ENCODE assay signal across 9 cellular contexts in the genomic region with DNA sequence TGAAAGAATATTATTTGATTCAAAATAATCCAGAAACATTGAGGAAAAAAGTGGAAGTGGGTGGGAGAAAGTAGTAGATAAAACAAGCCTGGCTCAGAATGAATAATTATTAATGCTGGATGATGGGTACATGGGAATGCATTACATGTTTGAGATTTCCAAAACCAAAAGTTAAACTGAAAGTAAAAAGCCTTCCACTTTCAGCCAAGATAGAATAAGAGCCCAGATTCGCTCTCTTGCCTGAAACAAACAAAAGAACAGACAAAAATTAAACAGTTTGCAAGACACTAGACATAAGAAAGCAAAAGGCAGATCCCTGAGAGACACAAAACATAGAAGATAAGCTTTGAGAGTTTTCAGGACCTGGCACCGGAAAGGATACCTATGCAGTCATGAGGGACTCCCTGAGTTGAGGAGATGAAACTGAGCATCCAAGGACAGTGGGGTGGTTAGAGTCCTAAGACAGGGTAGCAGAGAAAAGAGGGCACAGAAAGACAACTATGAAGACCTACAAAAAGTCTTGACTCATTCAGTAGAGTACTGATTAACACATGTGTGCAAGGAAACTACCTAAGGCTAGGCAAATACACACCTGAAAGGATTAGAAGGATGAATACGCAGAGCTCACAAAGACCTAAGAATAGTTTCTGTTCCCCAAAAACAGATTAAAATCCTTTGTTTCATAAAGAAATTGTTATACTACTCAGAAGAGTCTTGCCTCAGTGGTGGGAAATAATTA. TPM values are rescaled to one million over a fixed set of nuclear protein-coding genes. Genes with fewer than 3 reads are reported as not detected.
A peak's percentile ranks its signal among the peaks of the same experiment; 100 is the strongest.
DNase-seq lines count a peak whose midpoint lies in the region; ATAC-seq and TF ChIP-seq lines count a peak whose summit lies in the region.
"Had no signal": no experiment of that assay in that cellular context is flagged by ENCODE, and none has a peak within 500 bp of the region (broad histone marks: within the 10 kb centered on the region; RNA-seq: fewer than 3 reads in every experiment).

No MANE protein-coding gene starts in this region.

- H3K27me3 ChIP-seq in aorta (ENCODE audit: control insufficient read depth in 1 of 2, insufficient read depth in 2 of 2, low read length in 1 of 2), result no peaks in the 10 kb centered on the region

- ATAC-seq in natural killer cell treated with Interleukin-12 subunit alpha and Interleukin-12 subunit beta and Interleukin-15 and Interleukin-18, amount 100 ng/mL, for 72 hours, result no peak
- ATAC-seq in natural killer cell (no peak), HG03025 (IDR thresholded peaks at IDR 0.05; ENCODE audit: low FRiP score, unreplicated experiment) (peak; percentile 83), aorta (ENCODE audit: low FRiP score) (peak; percentile 59)

- TF ChIP-seq CTCF in natural killer cell (IDR thresholded peaks at IDR 0.05) (no peak), coronary artery (IDR thresholded peaks at IDR 0.05) (no peak)

- H3K4me1 ChIP-seq in aorta (ENCODE audit: control insufficient read depth in 1 of 2, insufficient read depth in 2 of 2, low read length in 2 of 2), result no peaks in the 10 kb centered on the region

- no peaks in the 10 kb centered on the region for H3K9me3 Mint-ChIP-seq in natural killer cell treated with Interleukin-12 subunit alpha and Interleukin-12 subunit beta and Interleukin-15 and Interleukin-18, amount 100 ng/mL, for 72 hours
- no peaks in the 10 kb centered on the region for H3K9me3 Mint-ChIP-seq in natural killer cell

- H3K27ac ChIP-seq in coronary artery (peak overlapping the region in 1 of 2 donors; percentile 33), aorta (ENCODE audit: low read depth in 1 of 2, low read length in 2 of 2) (no peak overlapping the region)

- H3K27ac Mint-ChIP-seq in natural killer cell treated with Interleukin-12 subunit alpha and Interleukin-12 subunit beta and Interleukin-15 and Interleukin-18, amount 100 ng/mL, for 72 hours, result peak overlapping the region in 1 of 2 donors; percentile 41
- H3K27ac Mint-ChIP-seq in natural killer cell, result peak overlapping the region in 1 of 2 donors; percentile 15

- peak overlapping the region; percentile 2 for H3K4me3 Mint-ChIP-seq in natural killer cell treated with Interleukin-12 subunit alpha and Interleukin-12 subunit beta and Interleukin-15 and Interleukin-18, amount 100 ng/mL, for 72 hours
- H3K4me3 Mint-ChIP-seq in natural killer cell, result no peak overlapping the region

- peaks cover 9 to 11% of the 10 kb centered on the region in 2 donors for H3K4me1 Mint-ChIP-seq in natural killer cell treated with Interleukin-12 subunit alpha and Interleukin-12 subunit beta and Interleukin-15 and Interleukin-18, amount 100 ng/mL, for 72 hours (ENCODE audit: low read depth in 2 of 2)
- peaks cover 6 to 11% of the 10 kb centered on the region in 2 donors for H3K4me1 Mint-ChIP-seq in natural killer cell

- H3K4me3 ChIP-seq in coronary artery, result peak overlapping the region; percentile 36
- H3K4me3 ChIP-seq in aorta (ENCODE audit: low read length in 2 of 2), result peak overlapping the region; percentile 31 to 33

- H3K36me3 Mint-ChIP-seq in natural killer cell treated with Interleukin-12 subunit alpha and Interleukin-12 subunit beta and Interleukin-15 and Interleukin-18, amount 100 ng/mL, for 72 hours, result peaks cover 7% of the 10 kb centered on the region
- H3K36me3 Mint-ChIP-seq in natural killer cell, result peaks cover 10% of the 10 kb centered on the region

- DNase-seq in natural killer cell treated with Interleukin-12 subunit alpha and Interleukin-12 subunit beta and Interleukin-15 and Interleukin-18, amount 100 ng/mL, for 72 hours (ENCODE audit: low spot score), result no peak
- DNase-seq in natural killer cell (no peak), coronary artery (ENCODE audit: low spot score) (no peak), aorta (no peak), NCI-H1436 (lab: John Stamatoyannopoulos, UW) (no peak), NCI-H748 treated with DMSO at 0.1 percent for 48 hours (lab: John Stamatoyannopoulos, UW) (no peak)
- no peak for DNase-seq in stimulated activated CD4-positive, alpha-beta T cell treated with anti-CD3 and anti-CD28 coated beads, Interleukin-1b, Interleukin-23, amount 100 ng/mL, for 48 hours
- DNase-seq: left cardiac atrium had no signal

- intact Hi-C loops in natural killer cell (cut with micrococcal nuclease) (no loop called here), aorta (cut with DNase I) (no loop called here)

- no peaks in the 10 kb centered on the region for H3K36me3 ChIP-seq in aorta (ENCODE audit: control insufficient read depth in 1 of 2, insufficient read depth in 2 of 2, low read length in 1 of 2)

- H3K9me3 ChIP-seq in aorta (ENCODE audit: control insufficient read depth, low read length), result no peaks in the 10 kb centered on the region

- 41 to 48% methylated on average over 3 of the region's 3 CpGs for WGBS in aorta, 2 donors

- H3K27me3 Mint-ChIP-seq in natural killer cell treated with Interleukin-12 subunit alpha and Interleukin-12 subunit beta and Interleukin-15 and Interleukin-18, amount 100 ng/mL, for 72 hours, result no peaks in the 10 kb centered on the region
- H3K27me3 Mint-ChIP-seq in natural killer cell (ENCODE audit: low read depth in 2 of 2), result no peaks in the 10 kb centered on the region

RNA-seq across cellular contexts. Expression of a gene that starts 54.1 kb away (rescaled TPM):
- total RNA-seq in natural killer cell treated with Interleukin-12 subunit alpha and Interleukin-12 subunit beta and Interleukin-15 and Interleukin-18, amount 100 ng/mL, for 72 hours, result 10 to 100 TPM; 17.6 to 37.8 TPM
- 10 to 100 TPM; 13.3 to 19.3 (median 15.2) TPM for total RNA-seq in natural killer cell
- 10 to 100 TPM; 16.5 to 17.1 TPM for total RNA-seq in aorta
- 1 to 10 TPM; 3.9 to 5.6 TPM for polyA plus RNA-seq in aorta

Comparison
In these comparisons a context has a peak if more than half of its experiments do, and no peak if none do; other contexts are left out.
1. ATAC-seq: peak in HG03025 (single experiment) and aorta (single experiment); none in natural killer cell treated with Interleukin-12 subunit alpha and Interleukin-12 subunit beta and Interleukin-15 and Interleukin-18, amount 100 ng/mL, for 72 hours (0 of 2) and natural killer cell (0 of 3).